In the genomic region with DNA sequence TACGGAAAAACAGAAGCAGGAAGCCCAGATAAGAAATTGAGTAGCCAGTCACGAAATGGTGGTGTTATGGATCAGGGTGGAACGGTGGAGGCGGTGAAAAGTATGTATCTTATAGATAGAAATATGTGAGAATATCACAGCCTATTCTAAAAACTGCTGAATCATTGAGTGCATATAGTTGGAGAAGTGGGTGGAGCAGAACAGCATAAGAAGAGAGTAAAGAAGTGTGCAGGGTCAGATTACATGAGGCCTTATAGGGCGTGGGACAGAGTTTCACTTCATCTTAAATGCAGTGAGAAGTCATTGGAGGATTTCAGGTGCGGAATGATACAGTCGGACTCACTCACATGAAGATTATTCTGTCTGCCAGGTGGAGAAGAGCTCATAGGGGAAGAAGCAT, we compare ENCODE assay signal across 18 cellular contexts.
A peak's percentile ranks its signal among the peaks of the same experiment; 100 is the strongest.
DNase-seq lines count a peak whose midpoint lies in the region; ATAC-seq, FAIRE-seq and TF ChIP-seq lines count a peak whose summit lies in the region.
"Had no signal": no experiment of that assay in that cellular context is flagged by ENCODE, and none has a peak within 500 bp of the region (broad histone marks: within the 10 kb centered on the region; RNA-seq: fewer than 3 reads in every experiment).

No MANE protein-coding gene starts in this region.

- H3K36me3 ChIP-seq in HepG2 (replicated peaks in 1 of 2; ENCODE audit: control insufficient read depth in 1 of 2, insufficient read depth in 2 of 2, low read length in 2 of 2) (no peaks in the 10 kb centered on the region), right lobe of liver (no peaks in the 10 kb centered on the region), PC-3 (ENCODE audit: low read depth, low read length) (no peaks in the 10 kb centered on the region), bronchial epithelial cell (ENCODE audit: control insufficient read depth, insufficient read depth, low read length) (no peaks in the 10 kb centered on the region)
- H3K36me3 ChIP-seq: MG63 had no signal

- POLR2A ChIA-PET in HepG2 (lab: Yijun Ruan, JAX), result no interaction called here
- POLR2A ChIA-PET in PC-3 (lab: Charles Lee; ENCODE audit: unreplicated experiment), result no interaction called here

- no peaks in the 10 kb centered on the region for H3K79me2 ChIP-seq in HepG2 (ENCODE audit: insufficient read depth, low read length)
- no peaks in the 10 kb centered on the region for H3K79me2 ChIP-seq in PC-3 (ENCODE audit: low read length)

- BruUV-seq in HepG2 (replicated peaks; lab: Mats Ljungman, UMichigan) (no TSS peak), PC-3 (replicated peaks; lab: Mats Ljungman, UMichigan) (no TSS peak)

- in situ Hi-C loops in HepG2 (cut with HindIII; ENCODE audit: extremely low pct_ligation_motif_present, low pct_unique_long_range_greater_than_20kb), result no loop called here

- no peak overlapping the region for H2AFZ ChIP-seq in HepG2 (ENCODE audit: low read length)
- H2AFZ ChIP-seq in PC-3 (ENCODE audit: low read length), result no peak overlapping the region
- H2AFZ ChIP-seq: GM23248 had no signal

- TF ChIP-seq RAD21 in HepG2 (CRISPR knock-in tag; IDR thresholded peaks at IDR 0.05), result no peak

- H3K27me3 ChIP-seq in HepG2 (ENCODE audit: control insufficient read depth in 1 of 2, insufficient read depth in 2 of 2, low read length in 2 of 2) (no peaks in the 10 kb centered on the region; a peak in 1 of 5 replicates), right lobe of liver (peaks cover 0 to 3% of the 10 kb centered on the region in 2 donors), PC-3 (ENCODE audit: low read length) (no peaks in the 10 kb centered on the region), bronchial epithelial cell (ENCODE audit: control insufficient read depth, insufficient read depth, low read length) (no peaks in the 10 kb centered on the region)
- H3K27me3 ChIP-seq: MG63 had no signal

- WGBS in HepG2 (ENCODE audit: low lambda C conversion rate), result 71% methylated on average over 7 of the region's 7 CpGs
- WGBS in right lobe of liver (ENCODE audit: insufficient coverage, low coverage, low lambda C conversion rate, missing lambda C conversion rate), result 52% methylated on average over 7 of the region's 7 CpGs

- intact Hi-C loops in HepG2 (cut with micrococcal nuclease; ENCODE audit: unreplicated experiment) (loop anchor here (10.0 kb wide), 1 partner anchor 102 kb away; no protein-coding TSS in a partner anchor), right lobe of liver (cut with DNase I) (no loop called here), PC-3 (cut with micrococcal nuclease) (no loop called here), posterior vena cava (cut with DNase I) (no loop called here)

- FAIRE-seq in HepG2 (lab: Jason Lieb, UNC) (no peak), bronchial epithelial cell (lab: Jason Lieb, UNC) (peak; percentile 7)
- FAIRE-seq: GM12891 had no signal

- CTCF ChIA-PET in HepG2 (lab: Yijun Ruan, JAX; ENCODE audit: low intra/inter-chr PET ratio, low total read pairs) (no interaction called here), PC-3 (lab: Charles Lee) (no interaction called here)

- DNase-seq in HepG2 (ENCODE audit: low spot score), result no peak
- no peak for DNase-seq in right lobe of liver
- peak; percentile 10 for DNase-seq in PC-3
- DNase-seq in bronchial epithelial cell (ENCODE audit: low read depth), result peak; percentile 45
- DNase-seq in amygdala (lab: John Stamatoyannopoulos, UW), result no peak
- DNase-seq in NCI-H1436 treated with DMSO at 0.1 percent for 48 hours (lab: John Stamatoyannopoulos, UW), result no peak
- no peak for DNase-seq in posterior vena cava (ENCODE audit: low spot score)
- DNase-seq: DMS79, GM23248, KG1, MG63, NCI-H1105 treated with DMSO at 0.1 percent for 48 hours, NCI-H1930, NCI-H526, Right ventricle myocardium superior had no signal

- no peak overlapping the region for H3K4me2 ChIP-seq in HepG2 (ENCODE audit: low read depth, low read length)
- no peak overlapping the region for H3K4me2 ChIP-seq in PC-3 (ENCODE audit: low read length)

- TF ChIP-seq CTCF in HepG2 (CRISPR knock-in tag; IDR thresholded peaks at IDR 0.05) (no peak), right lobe of liver (IDR thresholded peaks at IDR 0.05) (no peak), PC-3 (conservative IDR thresholded peaks at IDR 0.05; ENCODE audit: low read depth, low read length) (no peak), bronchial epithelial cell (IDR thresholded peaks at IDR 0.05; ENCODE audit: insufficient read depth, low read length, severe bottlenecking) (no peak)

- H3K4me3 ChIP-seq in HepG2 (replicated peaks in 1 of 3; ENCODE audit: insufficient read depth in 1 of 3, low read depth in 2 of 3, low read length in 3 of 3), result no peak overlapping the region
- H3K4me3 ChIP-seq in right lobe of liver, result no peak overlapping the region
- H3K4me3 ChIP-seq in PC-3 (ENCODE audit: low read length), result no peak overlapping the region
- H3K4me3 ChIP-seq in bronchial epithelial cell (ENCODE audit: low read depth, low read length), result no peak overlapping the region
- H3K4me3 ChIP-seq: GM23248, MG63 had no signal

- H3K27ac ChIP-seq in HepG2 (ENCODE audit: extremely low read length, insufficient read depth, low read length) (no peak overlapping the region), right lobe of liver (no peak overlapping the region), PC-3 (ENCODE audit: low read length) (no peak overlapping the region)
- H3K27ac ChIP-seq: GM23248 had no signal

- TF ChIP-seq POLR2A in HepG2 (IDR thresholded peaks at IDR 0.05; ENCODE audit: insufficient read depth in 1 of 2, low read depth in 2 of 2, low read length in 2 of 2) (no peak), right lobe of liver (IDR thresholded peaks at IDR 0.05) (no peak)

- ATAC-seq in HepG2, result no peak
- ATAC-seq in right lobe of liver, result no peak
- no peak for ATAC-seq in PC-3
- ATAC-seq in GM18868 (IDR thresholded peaks at IDR 0.05; ENCODE audit: unreplicated experiment), result no peak
- ATAC-seq: Panc1 had no signal

- H3F3A ChIP-seq in PC-3 (ENCODE audit: low read length, unreplicated experiment), result no peaks in the 10 kb centered on the region

- H3K4me1 ChIP-seq in HepG2 (ENCODE audit: insufficient read depth, low read length) (peaks cover 1% of the 10 kb centered on the region; the same call in 1 of the 2 replicates), right lobe of liver (no peaks in the 10 kb centered on the region), PC-3 (ENCODE audit: insufficient read depth, low read length) (0 out of 2 replicates have a peak, but pooled peaks cover 3% of the 10 kb centered on the region)

- H4K20me1 ChIP-seq in HepG2 (ENCODE audit: insufficient read depth, low read length), result no peaks in the 10 kb centered on the region
- no peaks in the 10 kb centered on the region for H4K20me1 ChIP-seq in PC-3 (ENCODE audit: low read length)

- H3K9ac ChIP-seq in HepG2 (ENCODE audit: insufficient read depth, low read depth, low read length) (no peak overlapping the region), PC-3 (ENCODE audit: low read length) (no peak overlapping the region)
- H3K9ac ChIP-seq: GM23248 had no signal

- no peaks in the 10 kb centered on the region for H3K9me3 ChIP-seq in HepG2 (ENCODE audit: low read length)
- H3K9me3 ChIP-seq in right lobe of liver, result no peaks in the 10 kb centered on the region
- no peaks in the 10 kb centered on the region for H3K9me3 ChIP-seq in PC-3 (ENCODE audit: low read length)
- H3K9me3 ChIP-seq: MG63 had no signal

- TF ChIP-seq EP300 in HepG2 (IDR thresholded peaks at IDR 0.05; ENCODE audit: low read depth in 2 of 2, low read length in 2 of 2), result no peak
- TF ChIP-seq EP300 in HepG2 (CRISPR knock-in tag; IDR thresholded peaks at IDR 0.05; ENCODE audit: borderline replicate concordance), result no peak

- no peaks in the 10 kb centered on the region for H3K9me2 ChIP-seq in PC-3 (replicated peaks; ENCODE audit: low read length)

TF ChIP-seq in HepG2, 621 proteins besides CTCF, POLR2A, EP300 and RAD21:
- TF ChIP-seq NFE2L2 (IDR thresholded peaks at IDR 0.05; ENCODE audit: low read length) (peak; percentile 69), NR1H2 (CRISPR knock-in tag; IDR thresholded peaks at IDR 0.05; ENCODE audit: borderline replicate concordance, low read depth) (no peak)

Comparison
In these comparisons a context has a peak if more than half of its experiments do, and no peak if none do; other contexts are left out.
1. DNase-seq: peak in PC-3 (single experiment) and bronchial epithelial cell (single experiment); none in HepG2 (single experiment), right lobe of liver (0 of 3), amygdala (0 of 56), NCI-H1436 treated with DMSO at 0.1 percent for 48 hours (single experiment) and posterior vena cava (single experiment).